27 cellular contexts compared by ENCODE assay signal in the genomic region with DNA sequence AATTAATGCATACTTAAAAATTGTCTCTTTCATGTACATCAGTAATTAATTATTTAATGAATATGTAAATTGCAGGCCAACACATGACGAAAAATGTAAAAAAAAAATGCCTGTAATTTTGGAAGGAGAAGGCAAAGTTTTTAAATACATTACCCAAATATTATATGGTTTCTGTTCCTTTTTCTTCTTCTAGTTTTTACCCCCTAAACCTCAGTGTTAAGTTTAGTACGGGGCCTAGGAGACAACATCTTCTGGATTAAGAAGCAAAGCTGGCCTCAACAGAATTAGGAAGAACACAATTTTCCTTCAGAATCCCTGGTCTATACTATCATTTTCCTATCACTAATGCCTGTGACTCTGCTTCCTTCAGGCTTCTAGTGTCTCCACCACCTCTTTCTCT.
"Had no signal": no experiment of that assay in that cellular context is flagged by ENCODE, and none has a peak within 500 bp of the region (broad histone marks: within the 10 kb centered on the region; RNA-seq: fewer than 3 reads in every experiment).

No MANE protein-coding gene starts in this region.

- H3K9me3 ChIP-seq: colonic mucosa, gastrocnemius medialis, lower lobe of right lung, ovary, psoas muscle, sigmoid colon, testis, tibial artery, upper lobe of left lung had no signal

- DNase-seq: colonic mucosa; effector CD8-positive, alpha-beta T cell; endodermal cell; foreskin fibroblast; gastrocnemius medialis; head of caudate nucleus; left ventricle myocardium superior; lower lobe of right lung; naive thymus-derived CD8-positive, alpha-beta T cell; nucleus accumbens; ovary; posterior cingulate gyrus; psoas muscle; right cardiac atrium; sigmoid colon; stimulated activated CD4-positive, alpha-beta T cell treated with anti-CD3 and anti-CD28 coated beads, Interleukin-2, amount 100 ng/mL, for 24 hours; stimulated activated CD4-positive, alpha-beta T cell treated with anti-CD3 and anti-CD28 coated beads, Interleukin-4, amount 100 ng/mL, for 24 hours; stimulated activated naive CD4-positive, alpha-beta T cell treated with Interleukin-2 at 50 U/mL for 16 hours; substantia nigra; testis; tibial artery; upper lobe of left lung had no signal

- ATAC-seq: esophagus mucosa; gastrocnemius medialis; left ventricle myocardium superior; lower lobe of right lung; naive thymus-derived CD8-positive, alpha-beta T cell; psoas muscle; right cardiac atrium; stimulated activated effector memory CD8-positive, alpha-beta T cell treated with anti-CD3 and anti-CD28 coated beads, Interleukin-12 subunit alpha, Interleukin-12 subunit beta, amount 100 ng/mL, for 72 hours had no signal

- H3K4me1 ChIP-seq: colonic mucosa, lower lobe of right lung, tibial artery, upper lobe of left lung had no signal

- FAIRE-seq: keratinocyte, urothelium cell line had no signal

- H3K27me3 ChIP-seq: colonic mucosa, gastrocnemius medialis, ovary, sigmoid colon, testis, tibial artery, upper lobe of left lung had no signal

- H3K4me3 ChIP-seq: colonic mucosa, gastrocnemius medialis, lower lobe of right lung, ovary, psoas muscle, sigmoid colon, testis, tibial artery, upper lobe of left lung had no signal

- H3K36me3 ChIP-seq: colonic mucosa, gastrocnemius medialis, lower lobe of right lung, ovary, sigmoid colon, tibial artery, upper lobe of left lung had no signal

- H3K27ac ChIP-seq: colonic mucosa, epithelial cell of prostate, gastrocnemius medialis, lower lobe of right lung, ovary, psoas muscle, sigmoid colon, testis, tibial artery, upper lobe of left lung had no signal
